In genomic region chr12:69425417-69425816, GRCh38 we compare ENCODE assay signal across 24 cellular contexts.
"Had no signal": no experiment of that assay in that cellular context is flagged by ENCODE, and none has a peak within 500 bp of the region (broad histone marks: within the 10 kb centered on the region; RNA-seq: fewer than 3 reads in every experiment).

No MANE protein-coding gene starts in this region.

- H3K4me1 Mint-ChIP-seq: activated CD4-positive, alpha-beta T cell treated with anti-CD3 and anti-CD28 coated beads for 36 hours; activated naive CD4-positive, alpha-beta T cell treated with anti-CD3 and anti-CD28 coated beads, Interleukin-2, amount 10 ng/mL, durations not matched to agents 7 days and 5 days had no signal

- H3K36me3 Mint-ChIP-seq: activated naive CD4-positive, alpha-beta T cell treated with anti-CD3 and anti-CD28 coated beads, Interleukin-2, amount 10 ng/mL, durations not matched to agents 7 days and 5 days had no signal

- ATAC-seq: activated CD4-positive, alpha-beta T cell treated with anti-CD3 and anti-CD28 coated beads for 36 hours; left lung; right lobe of liver; stimulated activated naive CD8-positive, alpha-beta T cell treated with anti-CD3 and anti-CD28 coated beads, Interleukin-15, Interleukin-2, amounts not matched to agents 100 U/mL and 50 U/mL, for 24 hours; T-helper 17 cell had no signal

- H3K4me1 ChIP-seq: left lung, testis, transverse colon had no signal

- H3K36me3 ChIP-seq: esophagus squamous epithelium, left lung, neutrophil, right lobe of liver, transverse colon had no signal

- H3K27me3 ChIP-seq: esophagus squamous epithelium, left lung, neutrophil, right lobe of liver, testis, transverse colon had no signal

- DNase-seq: activated CD4-positive, alpha-beta T cell treated with anti-CD3 and anti-CD28 coated beads for 36 hours; activated CD4-positive, CD25-positive, alpha-beta regulatory T cell; activated CD8-positive, alpha-beta memory T cell treated with anti-CD3 and anti-CD28 coated beads for 24 hours; activated CD8-positive, alpha-beta memory T cell treated with anti-CD3 and anti-CD28 coated beads, Interleukin-2, amount 50 U/mL, for 4 hours; activated gamma-delta T cell; activated naive CD4-positive, alpha-beta T cell treated with anti-CD3 and anti-CD28 coated beads, Interleukin-2, amount 10 ng/mL, durations not matched to agents 7 days and 5 days; activated T-cell treated with anti-CD3 and anti-CD28 coated beads, Interleukin-2, amount 50 U/mL, for 24 hours; anterior cingulate cortex; dermis blood vessel endothelial cell; effector CD4-positive, alpha-beta T cell; esophagus squamous epithelium; left lung; mesendoderm; right lobe of liver; stimulated activated CD4-positive, alpha-beta T cell treated with anti-CD3 and anti-CD28 coated beads, Interleukin-2, amount 100 ng/mL, for 48 hours; stimulated activated naive CD8-positive, alpha-beta T cell treated with anti-CD3 and anti-CD28 coated beads, Interleukin-15, Interleukin-2, amounts not matched to agents 100 U/mL and 50 U/mL, for 24 hours; T-helper 17 cell; T1000; testis; transverse colon had no signal

- H3K4me3 ChIP-seq: esophagus squamous epithelium, left lung, lung, right lobe of liver, testis, transverse colon had no signal

- H3K27ac Mint-ChIP-seq: activated CD4-positive, alpha-beta T cell treated with anti-CD3 and anti-CD28 coated beads for 36 hours; activated naive CD4-positive, alpha-beta T cell treated with anti-CD3 and anti-CD28 coated beads, Interleukin-2, amount 10 ng/mL, durations not matched to agents 7 days and 5 days; activated T-cell treated with anti-CD3 and anti-CD28 coated beads, Interleukin-2, amount 50 U/mL, for 24 hours; nephron; T-helper 17 cell had no signal

- H3K9me3 ChIP-seq: esophagus squamous epithelium, left lung, neutrophil, right lobe of liver, testis, transverse colon had no signal

- H3K9me3 Mint-ChIP-seq: activated naive CD4-positive, alpha-beta T cell treated with anti-CD3 and anti-CD28 coated beads, Interleukin-2, amount 10 ng/mL, durations not matched to agents 7 days and 5 days; activated T-cell treated with anti-CD3 and anti-CD28 coated beads, Interleukin-2, amount 50 U/mL, for 24 hours; nephron had no signal

- H3K4me3 Mint-ChIP-seq: activated CD4-positive, alpha-beta T cell treated with anti-CD3 and anti-CD28 coated beads for 36 hours; activated naive CD4-positive, alpha-beta T cell treated with anti-CD3 and anti-CD28 coated beads, Interleukin-2, amount 10 ng/mL, durations not matched to agents 7 days and 5 days; activated T-cell treated with anti-CD3 and anti-CD28 coated beads, Interleukin-2, amount 50 U/mL, for 24 hours; nephron; T-helper 17 cell had no signal

- H3K27ac ChIP-seq: epithelial cell of prostate, esophagus squamous epithelium, left lung, neutrophil, right lobe of liver, testis, transverse colon had no signal

- H3K27me3 Mint-ChIP-seq: activated CD4-positive, alpha-beta T cell treated with anti-CD3 and anti-CD28 coated beads for 36 hours; activated naive CD4-positive, alpha-beta T cell treated with anti-CD3 and anti-CD28 coated beads, Interleukin-2, amount 10 ng/mL, durations not matched to agents 7 days and 5 days; activated T-cell treated with anti-CD3 and anti-CD28 coated beads, Interleukin-2, amount 50 U/mL, for 24 hours; T-helper 17 cell had no signal
